1 cellular context compared by ENCODE assay signal in the genomic region with DNA sequence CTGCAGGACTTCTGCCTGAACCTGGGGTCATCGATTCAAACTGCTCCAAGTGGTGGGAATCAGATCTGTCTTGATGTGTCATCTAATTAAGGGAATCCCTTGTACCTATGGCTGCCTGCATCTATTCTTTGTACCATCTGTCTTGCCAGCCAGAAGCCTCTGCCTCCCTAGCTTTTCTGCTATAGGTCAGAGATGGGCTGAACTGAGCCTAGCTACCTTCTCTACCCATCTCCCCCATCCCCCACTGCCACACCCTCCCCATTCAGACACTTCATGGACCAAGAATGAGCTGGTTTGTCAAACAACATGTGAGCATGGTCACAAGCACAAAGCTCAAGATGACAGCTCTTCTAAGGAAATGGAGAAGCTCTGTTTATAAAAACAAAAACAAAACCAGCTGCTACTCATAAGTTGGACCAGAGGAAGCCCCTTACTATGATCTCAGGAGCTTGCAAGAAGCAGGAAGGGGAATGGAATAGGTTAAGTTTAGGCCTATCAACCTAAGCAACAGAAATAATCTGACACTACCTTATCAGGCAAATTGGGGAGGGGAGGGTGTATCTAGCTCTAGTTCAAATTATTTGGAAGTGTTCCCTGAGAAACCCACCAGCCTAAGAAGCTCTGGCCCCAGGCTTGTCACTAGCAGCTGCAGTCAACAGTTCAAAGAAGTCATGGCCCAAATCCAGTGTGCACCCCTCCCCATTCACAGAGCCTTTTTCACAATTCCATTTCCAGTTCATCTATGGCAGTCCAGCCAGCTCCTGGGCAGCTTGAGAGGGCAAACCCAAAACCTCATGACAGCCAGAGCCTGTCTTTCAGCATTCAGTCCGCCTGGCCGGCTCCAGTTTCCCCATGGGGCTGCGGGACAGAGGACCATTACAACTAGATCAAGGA.
TF ChIP-seq lines count a peak whose summit lies in the region.

No MANE protein-coding gene starts in this region.

TF ChIP-seq in GM12878, 131 proteins besides CTCF, POLR2A, EP300 and RAD21:
- TF ChIP-seq POU2F2 (IDR thresholded peaks at IDR 0.05; ENCODE audit: borderline replicate concordance, low read depth, low read length) (0 out of 3 replicates have a peak, but pooled peaks have one; percentile 5), PML (IDR thresholded peaks at IDR 0.05; ENCODE audit: low read length) (0 out of 2 replicates have a peak, but pooled peaks have one; percentile 17), POLR2AphosphoS5 (IDR thresholded peaks at IDR 0.05; ENCODE audit: low read length) (peak; percentile 66), POLR2AphosphoS2 (IDR thresholded peaks at IDR 0.05; ENCODE audit: low read depth, low read length) (peak; percentile 5; the same call in 1 of the 2 replicates)
- TF ChIP-seq, protein P1, sequence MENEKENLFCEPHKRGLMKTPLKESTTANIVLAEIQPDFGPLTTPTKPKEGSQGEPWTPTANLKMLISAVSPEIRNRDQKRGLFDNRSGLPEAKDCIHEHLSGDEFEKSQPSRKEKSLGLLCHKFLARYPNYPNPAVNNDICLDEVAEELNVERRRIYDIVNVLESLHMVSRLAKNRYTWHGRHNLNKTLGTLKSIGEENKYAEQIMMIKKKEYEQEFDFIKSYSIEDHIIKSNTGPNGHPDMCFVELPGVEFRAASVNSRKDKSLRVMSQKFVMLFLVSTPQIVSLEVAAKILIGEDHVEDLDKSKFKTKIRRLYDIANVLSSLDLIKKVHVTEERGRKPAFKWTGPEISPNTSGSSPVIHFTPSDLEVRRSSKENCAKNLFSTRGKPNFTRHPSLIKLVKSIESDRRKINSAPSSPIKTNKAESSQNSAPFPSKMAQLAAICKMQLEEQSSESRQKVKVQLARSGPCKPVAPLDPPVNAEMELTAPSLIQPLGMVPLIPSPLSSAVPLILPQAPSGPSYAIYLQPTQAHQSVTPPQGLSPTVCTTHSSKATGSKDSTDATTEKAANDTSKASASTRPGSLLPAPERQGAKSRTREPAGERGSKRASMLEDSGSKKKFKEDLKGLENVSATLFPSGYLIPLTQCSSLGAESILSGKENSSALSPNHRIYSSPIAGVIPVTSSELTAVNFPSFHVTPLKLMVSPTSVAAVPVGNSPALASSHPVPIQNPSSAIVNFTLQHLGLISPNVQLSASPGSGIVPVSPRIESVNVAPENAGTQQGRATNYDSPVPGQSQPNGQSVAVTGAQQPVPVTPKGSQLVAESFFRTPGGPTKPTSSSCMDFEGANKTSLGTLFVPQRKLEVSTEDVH (IDR thresholded peaks at IDR 0.05; ENCODE audit: low read depth, partially characterized antibody), result no peak
- TF ChIP-seq, protein P2, sequence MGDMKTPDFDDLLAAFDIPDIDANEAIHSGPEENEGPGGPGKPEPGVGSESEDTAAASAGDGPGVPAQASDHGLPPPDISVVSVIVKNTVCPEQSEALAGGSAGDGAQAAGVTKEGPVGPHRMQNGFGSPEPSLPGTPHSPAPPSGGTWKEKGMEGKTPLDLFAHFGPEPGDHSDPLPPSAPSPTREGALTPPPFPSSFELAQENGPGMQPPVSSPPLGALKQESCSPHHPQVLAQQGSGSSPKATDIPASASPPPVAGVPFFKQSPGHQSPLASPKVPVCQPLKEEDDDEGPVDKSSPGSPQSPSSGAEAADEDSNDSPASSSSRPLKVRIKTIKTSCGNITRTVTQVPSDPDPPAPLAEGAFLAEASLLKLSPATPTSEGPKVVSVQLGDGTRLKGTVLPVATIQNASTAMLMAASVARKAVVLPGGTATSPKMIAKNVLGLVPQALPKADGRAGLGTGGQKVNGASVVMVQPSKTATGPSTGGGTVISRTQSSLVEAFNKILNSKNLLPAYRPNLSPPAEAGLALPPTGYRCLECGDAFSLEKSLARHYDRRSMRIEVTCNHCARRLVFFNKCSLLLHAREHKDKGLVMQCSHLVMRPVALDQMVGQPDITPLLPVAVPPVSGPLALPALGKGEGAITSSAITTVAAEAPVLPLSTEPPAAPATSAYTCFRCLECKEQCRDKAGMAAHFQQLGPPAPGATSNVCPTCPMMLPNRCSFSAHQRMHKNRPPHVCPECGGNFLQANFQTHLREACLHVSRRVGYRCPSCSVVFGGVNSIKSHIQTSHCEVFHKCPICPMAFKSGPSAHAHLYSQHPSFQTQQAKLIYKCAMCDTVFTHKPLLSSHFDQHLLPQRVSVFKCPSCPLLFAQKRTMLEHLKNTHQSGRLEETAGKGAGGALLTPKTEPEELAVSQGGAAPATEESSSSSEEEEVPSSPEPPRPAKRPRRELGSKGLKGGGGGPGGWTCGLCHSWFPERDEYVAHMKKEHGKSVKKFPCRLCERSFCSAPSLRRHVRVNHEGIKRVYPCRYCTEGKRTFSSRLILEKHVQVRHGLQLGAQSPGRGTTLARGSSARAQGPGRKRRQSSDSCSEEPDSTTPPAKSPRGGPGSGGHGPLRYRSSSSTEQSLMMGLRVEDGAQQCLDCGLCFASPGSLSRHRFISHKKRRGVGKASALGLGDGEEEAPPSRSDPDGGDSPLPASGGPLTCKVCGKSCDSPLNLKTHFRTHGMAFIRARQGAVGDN (IDR thresholded peaks at IDR 0.05), result no peak
